15 cellular contexts compared by ENCODE assay signal in genomic region chr2:221567231-221567760, GRCh38.
"Had no signal": no experiment of that assay in that cellular context is flagged by ENCODE, and none has a peak within 500 bp of the region (broad histone marks: within the 10 kb centered on the region; RNA-seq: fewer than 3 reads in every experiment).

No MANE protein-coding gene starts in this region.

- H3K9me3 Mint-ChIP-seq: activated naive CD4-positive, alpha-beta T cell treated with anti-CD3 and anti-CD28 coated beads, Interleukin-2, amount 50 U/mL, for 24 hours had no signal

- H3K27ac ChIP-seq: cardiac muscle cell, colonic mucosa, epithelial cell of prostate, neutrophil, skin epidermis, tibial nerve had no signal

- H3K4me3 Mint-ChIP-seq: activated naive CD4-positive, alpha-beta T cell treated with anti-CD3 and anti-CD28 coated beads, Interleukin-2, amount 50 U/mL, for 24 hours had no signal

- H3K4me1 ChIP-seq: colonic mucosa had no signal

- H3K4me3 ChIP-seq: colonic mucosa, skin epidermis, tibial nerve had no signal

- DNase-seq: activated CD4-positive, alpha-beta T cell treated with anti-CD3 and anti-CD28 coated beads, Interleukin-2, amount 50 U/mL, for 4 hours; activated effector memory CD4-positive, alpha-beta T cell treated with Interleukin-2 at 50 U/mL for 16 hours; activated T-cell treated with anti-CD3 and anti-CD28 coated beads, Interleukin-2, amount 50 U/mL, for 1 hour; colonic mucosa; effector CD8-positive, alpha-beta T cell; hippocampal formation; kidney glomerular epithelial cell; posterior cingulate gyrus; stimulated activated CD4-positive, alpha-beta T cell treated with anti-CD3 and anti-CD28 coated beads, Interleukin-4, amount 100 ng/mL, for 4 hours had no signal

- H3K9me3 ChIP-seq: colonic mucosa, neutrophil, tibial nerve had no signal

- H3K27me3 ChIP-seq: cardiac muscle cell, colonic mucosa had no signal

- H3K36me3 ChIP-seq: cardiac muscle cell, colonic mucosa, neutrophil, tibial nerve had no signal
